In genomic region chr10:43417950-43418768, GRCh38 we compare ENCODE assay signal across 2 cellular contexts.
TF ChIP-seq lines count a peak whose summit lies in the region.

No MANE protein-coding gene starts in this region.

TF ChIP-seq in IMR-90, 13 proteins besides CTCF, POLR2A, EP300 and RAD21:
- TF ChIP-seq MAFK (IDR thresholded peaks at IDR 0.05; ENCODE audit: low read depth, low read length) (no peak), RCOR1 (IDR thresholded peaks at IDR 0.05; ENCODE audit: insufficient replicate concordance, low read length) (no peak), CHD1 (IDR thresholded peaks at IDR 0.05; ENCODE audit: low read depth, low read length) (no peak), USF2 (IDR thresholded peaks at IDR 0.05; ENCODE audit: low read depth, low read length) (no peak), SMC3 (IDR thresholded peaks at IDR 0.05; ENCODE audit: low read depth, low read length) (no peak), BHLHE40 (IDR thresholded peaks at IDR 0.05; ENCODE audit: low read depth, low read length) (no peak), MAZ (IDR thresholded peaks at IDR 0.05; ENCODE audit: borderline replicate concordance, low read depth, low read length) (no peak), FOS (IDR thresholded peaks at IDR 0.05; ENCODE audit: low read depth, low read length) (no peak), ELK1 (IDR thresholded peaks at IDR 0.05; ENCODE audit: borderline replicate concordance, low read depth, low read length) (no peak), NFE2L2 (IDR thresholded peaks at IDR 0.05; ENCODE audit: low read depth, low read length) (no peak), CEBPB (IDR thresholded peaks at IDR 0.05; ENCODE audit: low read depth, low read length) (no peak), MXI1 (IDR thresholded peaks at IDR 0.05; ENCODE audit: borderline replicate concordance, low read depth, low read length) (no peak), RFX5 (IDR thresholded peaks at IDR 0.05; ENCODE audit: low read depth, low read length) (no peak)
TF ChIP-seq in IMR-90: peak in this region for 0.

TF ChIP-seq in SK-N-SH, 30 proteins besides CTCF, POLR2A, EP300 and RAD21:
- TF ChIP-seq GATA2 (CRISPR knock-in tag; IDR thresholded peaks at IDR 0.05) (no peak), YY1 (IDR thresholded peaks at IDR 0.05; ENCODE audit: low read depth) (no peak), MEF2A (IDR thresholded peaks at IDR 0.05; ENCODE audit: borderline replicate concordance, low read depth) (no peak), FOXM1 (IDR thresholded peaks at IDR 0.05; ENCODE audit: low read depth) (no peak), RFX5 (IDR thresholded peaks at IDR 0.05; ENCODE audit: low read length) (no peak), SIN3A (IDR thresholded peaks at IDR 0.05; ENCODE audit: borderline replicate concordance, low read depth, low read length) (no peak)
